Comparison of ENCODE assay signal across 31 cellular contexts in genomic region chr3:108398510-108398909, GRCh38.
DNase-seq lines count a peak whose midpoint lies in the region; ATAC-seq, FAIRE-seq and TF ChIP-seq lines count a peak whose summit lies in the region.
"Had no signal": no experiment of that assay in that cellular context is flagged by ENCODE, and none has a peak within 500 bp of the region (broad histone marks: within the 10 kb centered on the region; RNA-seq: fewer than 3 reads in every experiment).

No MANE protein-coding gene starts in this region.

- no peak for ATAC-seq in GM18868 (IDR thresholded peaks at IDR 0.05; ENCODE audit: unreplicated experiment)
- ATAC-seq: A549; CD8-positive, alpha-beta T cell had no signal

- H3K4me1 ChIP-seq in esophagus muscularis mucosa = peaks cover 0 to under 1% (median 0%) of the 10 kb centered on the region in 4 donors
- H3K4me1 ChIP-seq in kidney (ENCODE audit: control insufficient read depth in 1 of 2, insufficient read depth in 1 of 2, low read depth in 1 of 2, low read length in 2 of 2) = no peaks in the 10 kb centered on the region
- H3K4me1 ChIP-seq: A549, BE2C, Caco-2 had no signal

- DNase-seq in esophagus muscularis mucosa (ENCODE audit: extremely low spot score) (peak; percentile 68), myocyte (ENCODE audit: low read depth) (peak; percentile 31), kidney (no peak)
- DNase-seq: 8988T; ACHN; AML-193; BE2C; C1 segment of cervical spinal cord; Caco-2; Calu3; CD4-positive, alpha-beta memory T cell; CD4-positive, alpha-beta T cell; CD4-positive, CD25-positive, alpha-beta regulatory T cell; CD8-positive, alpha-beta memory T cell; CD8-positive, alpha-beta T cell; COR-L47; DMS 273 treated with DMSO at 0.1 percent for 48 hours; DMS153; DMS53; DMS79; DMS79 treated with DMSO at 0.1 percent for 48 hours; DND-41; EL had no signal

- no peaks in the 10 kb centered on the region for H3K36me3 ChIP-seq in esophagus muscularis mucosa
- H3K36me3 ChIP-seq in kidney (ENCODE audit: control insufficient read depth in 1 of 2, insufficient read depth in 2 of 2, low read length in 2 of 2) = no peaks in the 10 kb centered on the region
- H3K36me3 ChIP-seq: BE2C; BLaER1; BLaER1 treated with 17β-estradiol and CSF1 and Interleukin-3, amounts not matched to agents 10 nM and 100 nM had no signal

- H3K27ac ChIP-seq in esophagus muscularis mucosa (replicated peaks in 1 of 4) (no peak overlapping the region), kidney (ENCODE audit: low read depth in 2 of 2, low read length in 2 of 2) (no peak overlapping the region)
- H3K27ac ChIP-seq: 22Rv1; A549; BLaER1; BLaER1 treated with 17β-estradiol and CSF1 and Interleukin-3, amounts not matched to agents 10 nM and 100 nM; C4-2B had no signal

- no peak for TF ChIP-seq POLR2A in esophagus muscularis mucosa (IDR thresholded peaks at IDR 0.05; ENCODE audit: low read depth)

- WGBS in esophagus muscularis mucosa = 93% methylated on average over 6 of the region's 6 CpGs

- H3K4me3 ChIP-seq in esophagus muscularis mucosa = no peak overlapping the region
- no peak overlapping the region for H3K4me3 ChIP-seq in kidney (ENCODE audit: low read length in 2 of 2)
- H3K4me3 ChIP-seq: A549; BLaER1; BLaER1 treated with 17β-estradiol and CSF1 and Interleukin-3, amounts not matched to agents 10 nM and 100 nM had no signal

- no peak for FAIRE-seq in kidney (lab: Jason Lieb, UNC)
- FAIRE-seq: A204.1, A549, D721Med had no signal

- no peak for TF ChIP-seq EP300 in esophagus muscularis mucosa (IDR thresholded peaks at IDR 0.05)

- no peaks in the 10 kb centered on the region for H3K27me3 ChIP-seq in esophagus muscularis mucosa
- H3K27me3 ChIP-seq: BE2C; BLaER1; BLaER1 treated with 17β-estradiol and CSF1 and Interleukin-3, amounts not matched to agents 10 nM and 100 nM had no signal

- no peak overlapping the region for H3K9ac ChIP-seq in kidney (ENCODE audit: low read length in 2 of 2)
- H3K9ac ChIP-seq: BLaER1; BLaER1 treated with 17β-estradiol and CSF1 and Interleukin-3, amounts not matched to agents 10 nM and 100 nM had no signal

- intact Hi-C loops in esophagus muscularis mucosa (cut with DNase I) = no loop called here
- intact Hi-C loops in kidney (cut with DNase I) = no loop called here

- TF ChIP-seq CTCF in esophagus muscularis mucosa (IDR thresholded peaks at IDR 0.05) (no peak), kidney (IDR thresholded peaks at IDR 0.05; ENCODE audit: borderline replicate concordance, extremely low read depth, insufficient read depth) (no peak)

- H3K9me3 ChIP-seq in esophagus muscularis mucosa (no peaks in the 10 kb centered on the region), kidney (ENCODE audit: control insufficient read depth in 1 of 2, low read length in 2 of 2) (peaks cover 0 to 3% of the 10 kb centered on the region in 2 donors)
- H3K9me3 ChIP-seq: A549; BE2C; BLaER1; BLaER1 treated with 17β-estradiol and CSF1 and Interleukin-3, amounts not matched to agents 10 nM and 100 nM; Caco-2 had no signal
